Comparison of ENCODE assay signal across 1 cellular context in the genomic region with DNA sequence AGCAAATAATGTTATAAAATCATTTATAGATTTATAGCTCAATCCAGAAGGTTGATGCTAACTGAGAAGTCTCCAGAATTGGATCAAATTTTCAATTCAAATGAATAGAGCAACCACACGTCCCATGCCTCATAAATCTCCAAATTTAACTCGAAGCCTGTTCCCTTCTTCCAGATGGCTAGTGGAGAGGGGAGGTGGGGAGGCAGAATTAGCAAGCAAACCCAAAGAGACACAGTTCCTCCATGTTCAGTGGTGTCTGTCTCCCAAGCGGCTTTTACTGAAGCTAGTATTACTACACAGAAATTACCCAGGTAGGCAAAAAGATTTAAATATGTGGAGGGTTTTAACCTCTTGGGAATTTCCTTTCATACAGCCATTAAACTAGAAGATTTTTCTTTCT.
TF ChIP-seq lines count a peak whose summit lies in the region.

No MANE protein-coding gene starts in this region.

TF ChIP-seq in WTC11, 78 proteins besides CTCF, POLR2A, EP300 and RAD21 (continued from another document):
- no peak for TF ChIP-seq ZNF532 (CRISPR knock-in tag; IDR thresholded peaks at IDR 0.05; ENCODE audit: borderline replicate concordance)
- TF ChIP-seq ZSCAN18 (CRISPR knock-in tag; IDR thresholded peaks at IDR 0.05) = no peak
- no peak for TF ChIP-seq MYBL2 (CRISPR knock-in tag; IDR thresholded peaks at IDR 0.05)
- TF ChIP-seq ZBTB43 (CRISPR knock-in tag; IDR thresholded peaks at IDR 0.05) = no peak
- TF ChIP-seq, protein P1, sequence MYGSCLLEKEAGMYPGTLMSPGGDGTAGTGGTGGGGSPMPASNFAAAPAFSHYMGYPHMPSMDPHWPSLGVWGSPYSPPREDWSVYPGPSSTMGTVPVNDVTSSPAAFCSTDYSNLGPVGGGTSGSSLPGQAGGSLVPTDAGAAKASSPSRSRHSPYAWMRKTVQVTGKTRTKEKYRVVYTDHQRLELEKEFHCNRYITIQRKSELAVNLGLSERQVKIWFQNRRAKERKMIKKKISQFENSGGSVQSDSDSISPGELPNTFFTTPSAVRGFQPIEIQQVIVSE (CRISPR knock-in tag; IDR thresholded peaks at IDR 0.05; ENCODE audit: borderline replicate concordance) = no peak
- no peak for TF ChIP-seq TEAD4 (CRISPR knock-in tag; IDR thresholded peaks at IDR 0.05)
- TF ChIP-seq SP1 (CRISPR knock-in tag; conservative IDR thresholded peaks at IDR 0.05) = no peak
- no peak for TF ChIP-seq E2F4 (CRISPR knock-in tag; IDR thresholded peaks at IDR 0.05; ENCODE audit: borderline replicate concordance, low read depth)
- TF ChIP-seq JUN (CRISPR knock-in tag; IDR thresholded peaks at IDR 0.05) = no peak
- no peak for TF ChIP-seq STAT6 (CRISPR knock-in tag; conservative IDR thresholded peaks at IDR 0.05; ENCODE audit: low read depth)
- no peak for TF ChIP-seq ZNF138 (CRISPR knock-in tag; conservative IDR thresholded peaks at IDR 0.05)
- TF ChIP-seq MLX (CRISPR knock-in tag; IDR thresholded peaks at IDR 0.05) = no peak
- TF ChIP-seq NR2C2 (CRISPR knock-in tag; IDR thresholded peaks at IDR 0.05) = no peak
- TF ChIP-seq ARID4B (CRISPR knock-in tag; IDR thresholded peaks at IDR 0.05; ENCODE audit: borderline replicate concordance) = no peak
